17 cellular contexts compared by ENCODE assay signal in genomic region chr5:73705364-73705763, GRCh38.
"Had no signal": no experiment of that assay in that cellular context is flagged by ENCODE, and none has a peak within 500 bp of the region (broad histone marks: within the 10 kb centered on the region; RNA-seq: fewer than 3 reads in every experiment).

No MANE protein-coding gene starts in this region.

- H3K9me3 ChIP-seq: mucosa of descending colon, neutrophil had no signal

- H3K36me3 ChIP-seq: left lung, neutrophil had no signal

- H3K4me3 ChIP-seq: left lung, mucosa of descending colon had no signal

- H3K9me3 Mint-ChIP-seq: dendritic cell treated with granulocyte-macrophage colony-stimulating factor and Interleukin-4, amounts not matched to agents 40 ng/mL and 50 ng/mL, for 4 days; T-helper 2 cell treated with Interferon-gamma antibody and Interleukin-4, amounts not matched to agents 5 μg/mL and 100 μg/mL, for 36 hours had no signal

- H3K4me3 Mint-ChIP-seq: activated B cell treated with CpG ODN at 0.5 μM for 24 hours; activated naive CD8-positive, alpha-beta T cell treated with anti-CD3 and anti-CD28 coated beads for 36 hours; activated T-cell treated with anti-CD3 and anti-CD28 coated beads, Interleukin-2, amount 50 U/mL, for 72 hours; brain; dendritic cell treated with granulocyte-macrophage colony-stimulating factor and Interleukin-4, amounts not matched to agents 40 ng/mL and 50 ng/mL, for 4 days; naive thymus-derived CD4-positive, alpha-beta T cell; stimulated activated memory B cell treated with anti-CD40 and anti-IgM and Interleukin-4, amounts not matched to agents 10 μg/mL and 1 μg/mL and 100 μg/mL, for 72 hours; T-helper 2 cell treated with Interferon-gamma antibody and Interleukin-4, amounts not matched to agents 5 μg/mL and 100 μg/mL, for 36 hours had no signal

- H3K4me1 ChIP-seq: left lung had no signal

- H3K36me3 Mint-ChIP-seq: activated naive CD8-positive, alpha-beta T cell treated with anti-CD3 and anti-CD28 coated beads for 36 hours; brain; naive thymus-derived CD4-positive, alpha-beta T cell; stimulated activated memory B cell treated with anti-CD40 and anti-IgM and Interleukin-4, amounts not matched to agents 10 μg/mL and 1 μg/mL and 100 μg/mL, for 72 hours had no signal

- H3K27ac Mint-ChIP-seq: activated B cell treated with CpG ODN at 0.5 μM for 24 hours; activated naive CD8-positive, alpha-beta T cell treated with anti-CD3 and anti-CD28 coated beads for 36 hours; activated T-cell treated with anti-CD3 and anti-CD28 coated beads, Interleukin-2, amount 50 U/mL, for 72 hours; brain; dendritic cell treated with granulocyte-macrophage colony-stimulating factor and Interleukin-4, amounts not matched to agents 40 ng/mL and 50 ng/mL, for 4 days; naive thymus-derived CD4-positive, alpha-beta T cell; stimulated activated memory B cell treated with anti-CD40 and anti-IgM and Interleukin-4, amounts not matched to agents 10 μg/mL and 1 μg/mL and 100 μg/mL, for 72 hours; T-helper 2 cell treated with Interferon-gamma antibody and Interleukin-4, amounts not matched to agents 5 μg/mL and 100 μg/mL, for 36 hours had no signal

- H3K4me1 Mint-ChIP-seq: activated B cell treated with CpG ODN at 0.5 μM for 24 hours; activated naive CD8-positive, alpha-beta T cell treated with anti-CD3 and anti-CD28 coated beads for 36 hours; brain; naive thymus-derived CD4-positive, alpha-beta T cell; stimulated activated memory B cell treated with anti-CD40 and anti-IgM and Interleukin-4, amounts not matched to agents 10 μg/mL and 1 μg/mL and 100 μg/mL, for 72 hours had no signal

- H3K27me3 Mint-ChIP-seq: activated B cell treated with CpG ODN at 0.5 μM for 24 hours; dendritic cell treated with granulocyte-macrophage colony-stimulating factor and Interleukin-4, amounts not matched to agents 40 ng/mL and 50 ng/mL, for 4 days had no signal

- DNase-seq: activated B cell treated with CpG ODN at 0.5 μM for 24 hours; activated CD4-positive, alpha-beta T cell treated with anti-CD3 and anti-CD28 coated beads for 48 hours; activated CD8-positive, alpha-beta memory T cell treated with anti-CD3 and anti-CD28 coated beads, Interleukin-2, amount 50 U/mL, for 48 hours; activated naive CD8-positive, alpha-beta T cell treated with anti-CD3 and anti-CD28 coated beads for 36 hours; activated T-cell treated with anti-CD3 and anti-CD28 coated beads, Interleukin-2, amount 50 U/mL, for 72 hours; amygdala; effector memory CD4-positive, alpha-beta T cell; islet precursor cell; left lung; mucosa of descending colon; naive thymus-derived CD4-positive, alpha-beta T cell; stimulated activated CD4-positive, alpha-beta T cell treated with anti-CD3 and anti-CD28 coated beads, Interleukin-2, amount 100 ng/mL, for 48 hours had no signal

- H3K27ac ChIP-seq: left lung, neutrophil had no signal

- H3K27me3 ChIP-seq: left lung, neutrophil had no signal
